Comparison of ENCODE assay signal across 17 cellular contexts in the genomic region with DNA sequence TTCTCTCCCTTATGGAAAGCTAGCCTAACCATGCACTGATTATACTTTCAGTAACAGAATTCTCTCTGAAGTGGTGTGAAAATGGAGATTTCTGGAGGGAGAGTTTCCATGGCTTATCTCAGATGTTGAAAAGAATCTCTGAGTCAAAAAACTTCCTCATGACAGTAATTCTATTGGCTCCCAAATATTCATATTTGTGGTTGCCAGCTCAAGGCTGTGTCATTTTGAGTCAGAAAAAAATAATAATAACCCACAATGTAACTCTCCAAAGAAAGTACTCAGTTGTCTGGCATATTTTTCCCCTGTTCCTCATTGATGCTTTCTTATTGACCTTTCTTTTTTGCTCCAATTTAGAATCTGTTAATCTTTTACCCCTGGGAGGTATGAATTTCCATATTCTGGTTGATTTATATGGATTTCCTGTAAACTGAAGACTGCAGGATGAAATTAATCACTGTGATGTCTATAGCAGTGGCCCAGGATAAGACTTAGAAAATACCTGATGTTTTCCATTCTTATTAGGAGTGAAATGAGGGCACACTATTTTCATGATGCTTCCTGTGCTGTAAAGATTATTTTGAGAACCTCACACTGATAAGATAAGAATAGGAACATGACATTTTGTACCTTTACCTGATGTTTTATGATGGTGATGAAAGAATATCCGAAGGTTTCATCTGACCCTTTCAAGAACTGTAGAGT.
DNase-seq lines count a peak whose midpoint lies in the region; ATAC-seq, FAIRE-seq and TF ChIP-seq lines count a peak whose summit lies in the region.
"Had no signal": no experiment of that assay in that cellular context is flagged by ENCODE, and none has a peak within 500 bp of the region (broad histone marks: within the 10 kb centered on the region; RNA-seq: fewer than 3 reads in every experiment).

No MANE protein-coding gene starts in this region.

- H3K9ac ChIP-seq in keratinocyte (ENCODE audit: control insufficient read depth, extremely low read depth, insufficient read depth, low read length): no peak overlapping the region

- H4K20me1 ChIP-seq in keratinocyte (ENCODE audit: control insufficient read depth, extremely low read depth, insufficient read depth, low read length): no peaks in the 10 kb centered on the region

- H3K27me3 ChIP-seq in AG04450 (ENCODE audit: control insufficient read depth, insufficient read depth, low read length): no peaks in the 10 kb centered on the region
- no peaks in the 10 kb centered on the region for H3K27me3 ChIP-seq in keratinocyte (ENCODE audit: control insufficient read depth, extremely low read depth, insufficient read depth, low read length)
- no peaks in the 10 kb centered on the region for H3K27me3 ChIP-seq in vagina
- no peaks in the 10 kb centered on the region for H3K27me3 ChIP-seq in left lung
- H3K27me3 ChIP-seq: colonic mucosa, heart right ventricle had no signal

- no peaks in the 10 kb centered on the region for H3K27me3 Mint-ChIP-seq in brain
- H3K27me3 Mint-ChIP-seq: memory B cell had no signal

- dilution Hi-C loops in keratinocyte (cut with MboI; ENCODE audit: extremely low pct_ligation_motif_present, low sequenced_read_pairs): no loop called here

- H3K36me3 Mint-ChIP-seq in brain: no peaks in the 10 kb centered on the region
- H3K36me3 Mint-ChIP-seq: memory B cell had no signal

- H2AFZ ChIP-seq in keratinocyte (ENCODE audit: control insufficient read depth, low read length): peak overlapping the region; percentile 66

- FAIRE-seq in keratinocyte (lab: Jason Lieb, UNC): peak; percentile 82
- FAIRE-seq: G401.6 had no signal

- intact Hi-C loops in vagina (cut with DNase I) (no loop called here), left lung (cut with DNase I) (no loop called here)

- POLR2A ChIA-PET in AG04450 (lab: Yijun Ruan, JAX): no interaction called here
- POLR2A ChIA-PET in HEK293 (lab: Yijun Ruan, JAX): no interaction called here

- peak; percentile 30 for DNase-seq in AG04450 (ENCODE audit: low read depth, low spot score)
- DNase-seq in keratinocyte (ENCODE audit: low read depth, low spot score): no peak
- no peak for DNase-seq in vagina (ENCODE audit: extremely low spot score in 2 of 2)
- DNase-seq in NCI-H748 treated with DMSO at 0.1 percent for 48 hours (lab: John Stamatoyannopoulos, UW): no peak
- no peak for DNase-seq in stimulated activated CD8-positive, alpha-beta memory T cell treated with anti-CD3 and anti-CD28 coated beads, Interleukin-4, amount 100 ng/mL, for 48 hours
- no peak for DNase-seq in left lung
- DNase-seq: activated gamma-delta T cell treated with Interleukin-2 at 50 U/mL for 16 hours; colonic mucosa; heart right ventricle; MM.1S; stimulated activated CD4-positive, alpha-beta T cell treated with anti-CD3 and anti-CD28 coated beads, Interleukin-4, amount 100 ng/mL, for 1 hour; stimulated activated naive CD4-positive, alpha-beta T cell had no signal

- TF ChIP-seq CTCF in AG04450 (IDR thresholded peaks at IDR 0.05; ENCODE audit: low read depth, low read length): no peak
- no peak for TF ChIP-seq CTCF in HEK293 (tag by site-specific recombination; IDR thresholded peaks at IDR 0.05)
- no peak for TF ChIP-seq CTCF in brain (conservative IDR thresholded peaks at IDR 0.05)
- no peak for TF ChIP-seq CTCF in keratinocyte (optimal IDR thresholded peaks at IDR 0.05 in 1 of 3, IDR thresholded peaks at IDR 0.05 in 1 of 3, conservative IDR thresholded peaks at IDR 0.05 in 1 of 3; ENCODE audit: extremely low read depth in 1 of 3, insufficient read depth in 2 of 3, low read length in 3 of 3)
- TF ChIP-seq CTCF in vagina (IDR thresholded peaks at IDR 0.05): no peak
- no peak for TF ChIP-seq CTCF in left lung (IDR thresholded peaks at IDR 0.05)

- no peaks in the 10 kb centered on the region for H3K79me2 ChIP-seq in keratinocyte (ENCODE audit: control insufficient read depth, insufficient read depth, low read length)

- no peak for ATAC-seq in left lung

- peaks cover 0 to 3% (median 0%) of the 10 kb centered on the region in 5 experiments for H3K9me3 Mint-ChIP-seq in brain
- H3K9me3 Mint-ChIP-seq: memory B cell had no signal

- H3K4me3 ChIP-seq in AG04450 (ENCODE audit: low read depth, low read length): no peak overlapping the region
- no peak overlapping the region for H3K4me3 ChIP-seq in HEK293 (ENCODE audit: low read depth, low read length)
- H3K4me3 ChIP-seq in keratinocyte (ENCODE audit: control insufficient read depth in 2 of 3, extremely low read depth in 1 of 3, insufficient read depth in 2 of 3, low read depth in 1 of 3, low read length in 3 of 3): no peak overlapping the region
- H3K4me3 ChIP-seq in vagina: no peak overlapping the region
- H3K4me3 ChIP-seq in left lung: no peak overlapping the region
- H3K4me3 ChIP-seq: colonic mucosa, heart right ventricle had no signal

- peak overlapping the region; percentile 79 for H3K27ac ChIP-seq in AG04450 (ENCODE audit: low read depth, low read length)
- H3K27ac ChIP-seq in HEK293 (ENCODE audit: extremely low read depth, low read depth, low read length): no peak overlapping the region
- H3K27ac ChIP-seq in keratinocyte (ENCODE audit: control insufficient read depth, insufficient read depth, low read length): peak overlapping the region; percentile 10
- H3K27ac ChIP-seq in vagina: no peak overlapping the region
- no peak overlapping the region for H3K27ac ChIP-seq in left lung
- H3K27ac ChIP-seq: C4-2B, colonic mucosa had no signal

- no peaks in the 10 kb centered on the region for H3K4me1 ChIP-seq in HEK293 (ENCODE audit: control insufficient read depth, insufficient read depth, low read length)
- H3K4me1 ChIP-seq in keratinocyte (ENCODE audit: control insufficient read depth, extremely low read depth, insufficient read depth, low read length): peaks cover 14% of the 10 kb centered on the region
- H3K4me1 ChIP-seq in vagina: no peaks in the 10 kb centered on the region
- no peaks in the 10 kb centered on the region for H3K4me1 ChIP-seq in left lung
- H3K4me1 ChIP-seq: colonic mucosa had no signal

- H3K36me3 ChIP-seq in HEK293 (ENCODE audit: control insufficient read depth in 2 of 2, insufficient read depth in 1 of 2, low read length in 2 of 2) (no peaks in the 10 kb centered on the region), keratinocyte (ENCODE audit: control insufficient read depth in 2 of 2, extremely low read depth in 1 of 2, insufficient read depth in 2 of 2, low read length in 2 of 2) (no peaks in the 10 kb centered on the region), vagina (no peaks in the 10 kb centered on the region), left lung (no peaks in the 10 kb centered on the region)
- H3K36me3 ChIP-seq: colonic mucosa, heart right ventricle had no signal

- H3K27ac Mint-ChIP-seq in brain: peak overlapping the region in 3 of 5 experiments; percentile 19 to 84 (median 20)
- H3K27ac Mint-ChIP-seq: memory B cell had no signal

- no peak for TF ChIP-seq POLR2A in vagina (IDR thresholded peaks at IDR 0.05)

- H3K4me3 Mint-ChIP-seq in brain: no peak overlapping the region
- H3K4me3 Mint-ChIP-seq: memory B cell had no signal

- H3K4me1 Mint-ChIP-seq in brain: peaks cover 21% of the 10 kb centered on the region
- H3K4me1 Mint-ChIP-seq: memory B cell had no signal

- H3K9me1 ChIP-seq in keratinocyte (ENCODE audit: control insufficient read depth, extremely low read depth, insufficient read depth, low read length): no peaks in the 10 kb centered on the region

- CTCF ChIA-PET in AG04450 (lab: Charles Lee) (no interaction called here), HEK293 (lab: Yijun Ruan, JAX) (no interaction called here)

- H3K9me3 ChIP-seq in AG04450 (ENCODE audit: control insufficient read depth, insufficient read depth, low read length) (no peaks in the 10 kb centered on the region), HEK293 (ENCODE audit: control insufficient read depth, insufficient read depth, low read depth, low read length) (no peaks in the 10 kb centered on the region), keratinocyte (ENCODE audit: control insufficient read depth, low read depth, low read length) (no peaks in the 10 kb centered on the region), vagina (no peaks in the 10 kb centered on the region), left lung (peaks cover 0 to 2% of the 10 kb centered on the region in 2 donors)
- H3K9me3 ChIP-seq: colonic mucosa, heart right ventricle had no signal

- H3K4me2 ChIP-seq in keratinocyte (ENCODE audit: control insufficient read depth, extremely low read depth, insufficient read depth, low read depth, low read length): no peak overlapping the region

TF ChIP-seq in HEK293, 187 proteins besides CTCF, POLR2A, EP300 and RAD21:
- TF ChIP-seq ZNF274 (IDR thresholded peaks at IDR 0.05; ENCODE audit: low read length): no peak
- TF ChIP-seq ZNF274 (tag by site-specific recombination; IDR thresholded peaks at IDR 0.05; ENCODE audit: borderline replicate concordance): no peak
- peak; percentile 38; the same call in 1 of the 2 replicates for TF ChIP-seq TCF7L2 (IDR thresholded peaks at IDR 0.05; ENCODE audit: borderline replicate concordance, low read depth, low read length)

Comparison
In these comparisons a context has a peak if more than half of its experiments do, and no peak if none do; other contexts are left out.
1. H3K27ac ChIP-seq: peak in AG04450 (single experiment) and keratinocyte (single experiment); none in HEK293 (single experiment), vagina (single experiment) and left lung (0 of 2).